ENCODE assay signal across 21 cellular contexts in the genomic region with DNA sequence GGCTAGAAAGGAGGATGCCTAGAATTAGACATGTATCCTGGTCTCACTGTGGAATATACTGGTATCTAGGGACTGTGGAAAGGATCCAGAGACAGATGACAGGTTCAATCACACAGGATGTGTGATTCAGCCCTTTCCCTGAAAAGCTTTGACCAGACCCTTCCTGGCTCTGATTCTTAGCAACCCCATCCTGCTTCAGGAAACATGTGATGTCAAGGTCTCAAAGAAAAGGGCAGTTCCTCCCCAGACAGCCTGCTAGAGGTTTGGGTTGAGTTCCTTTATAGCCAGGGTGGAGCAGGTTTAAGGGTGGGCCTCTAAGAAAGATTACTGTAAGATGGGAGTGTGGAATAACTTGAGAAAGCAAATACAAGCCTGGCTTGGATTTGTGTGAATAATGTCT. TPM values are rescaled to one million over a fixed set of nuclear protein-coding genes. Genes with fewer than 3 reads are reported as not detected.
"Had no signal": no experiment of that assay in that cellular context is flagged by ENCODE, and none has a peak within 500 bp of the region (broad histone marks: within the 10 kb centered on the region; RNA-seq: fewer than 3 reads in every experiment).

No MANE protein-coding gene starts in this region.

- H3K9me3 ChIP-seq: ovary, psoas muscle, upper lobe of right lung had no signal

- H3K27me3 ChIP-seq: ovary, upper lobe of right lung had no signal

- DNase-seq: activated CD4-positive, alpha-beta memory T cell treated with anti-CD3 and anti-CD28 coated beads for 36 hours; activated CD4-positive, alpha-beta T cell treated with anti-CD3 and anti-CD28 coated beads for 36 hours; activated gamma-delta T cell treated with Interleukin-2 at 50 U/mL for 16 hours; activated naive CD8-positive, alpha-beta T cell treated with anti-CD3 and anti-CD28 coated beads for 36 hours; activated T-cell treated with anti-CD3 and anti-CD28 coated beads for 4 hours; effector memory CD8-positive, alpha-beta T cell; foreskin melanocyte; kidney glomerular epithelial cell; mesendoderm; natural killer cell; ovary; psoas muscle; stimulated activated CD8-positive, alpha-beta memory T cell treated with anti-CD3 and anti-CD28 coated beads, Interleukin-4, amount 100 ng/mL, for 48 hours; stimulated activated naive CD4-positive, alpha-beta T cell; upper lobe of right lung had no signal

- H3K36me3 ChIP-seq: ovary, upper lobe of right lung had no signal

- H3K27ac ChIP-seq: ovary, psoas muscle, upper lobe of right lung had no signal

- H3K4me3 ChIP-seq: ovary, psoas muscle, upper lobe of right lung had no signal

- H3K4me1 ChIP-seq: psoas muscle, upper lobe of right lung had no signal

- ATAC-seq: activated CD4-positive, alpha-beta T cell treated with anti-CD3 and anti-CD28 coated beads for 36 hours; effector memory CD8-positive, alpha-beta T cell; natural killer cell; psoas muscle; upper lobe of right lung; WTC11 had no signal

RNA-seq across cellular contexts. Expression of gene BMP15, which starts 3.0 kb away (rescaled TPM):
- total RNA-seq: activated CD4-positive, alpha-beta memory T cell treated with anti-CD3 and anti-CD28 coated beads for 36 hours; activated CD4-positive, alpha-beta T cell treated with anti-CD3 and anti-CD28 coated beads for 36 hours; activated naive CD8-positive, alpha-beta T cell treated with anti-CD3 and anti-CD28 coated beads for 36 hours; activated T-helper 1 cell treated with anti-CD3 and anti-CD28 coated beads, Interleukin-12 subunit alpha, Interleukin-12 subunit beta, Interleukin-2, Interleukin-4 antibody, amounts not matched to agents 30 ng/mL and 10 ng/mL and 1 ng/mL, durations not matched to agents 14 hours and 24 hours and 36 hours; epithelial cell of proximal tubule; fibroblast of lung; lower leg skin; natural killer cell; ovary; psoas muscle; upper lobe of right lung; WTC11 had no signal
- polyA plus RNA-seq: fibroblast of lung, psoas muscle, thymus had no signal
